In the genomic region with DNA sequence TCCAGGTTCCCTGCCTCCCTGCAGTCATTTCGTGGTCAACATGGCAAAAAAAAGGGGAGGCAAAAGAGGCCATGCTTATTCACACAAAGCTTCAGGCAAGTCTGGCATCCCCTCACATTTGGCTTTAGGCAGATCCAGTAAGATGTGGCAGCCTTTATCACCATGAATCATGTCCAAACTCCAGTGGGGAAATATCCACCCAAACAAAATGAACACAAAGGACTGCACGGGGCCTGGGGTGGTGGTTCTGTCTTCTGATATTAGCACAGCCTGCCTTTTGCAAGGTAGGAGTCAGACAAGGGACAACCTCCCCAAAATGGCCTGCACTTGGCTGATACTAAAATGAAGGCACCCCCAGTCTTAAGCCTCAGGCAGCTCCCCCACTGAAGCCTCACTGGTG, we compare ENCODE assay signal across 17 cellular contexts.
DNase-seq lines count a peak whose midpoint lies in the region; TF ChIP-seq lines count a peak whose summit lies in the region.
"Had no signal": no experiment of that assay in that cellular context is flagged by ENCODE, and none has a peak within 500 bp of the region (broad histone marks: within the 10 kb centered on the region; RNA-seq: fewer than 3 reads in every experiment).

No MANE protein-coding gene starts in this region.

- no peak overlapping the region for H3K4me3 Mint-ChIP-seq in type B pancreatic cell
- H3K4me3 Mint-ChIP-seq: CD4-positive, CD25-positive, alpha-beta regulatory T cell; CD8-positive, alpha-beta memory T cell; H9 had no signal

- DNase-seq in ecto neural progenitor cell (ENCODE audit: low spot score) (peak; percentile 21), mucosa of gallbladder (ENCODE audit: low spot score) (peak; percentile 3), type B pancreatic cell (ENCODE audit: extremely low spot score, unreplicated experiment) (peak; percentile 39), GM19238 (ENCODE audit: insufficient read length, low spot score) (no peak), NCI-H2081 treated with DMSO at 0.1 percent for 48 hours (lab: John Stamatoyannopoulos, UW) (no peak), kidney glomerular epithelial cell (lab: John Stamatoyannopoulos, UW) (no peak)
- DNase-seq: ACHN; BE2C; C1 segment of cervical spinal cord; CD4-positive, CD25-positive, alpha-beta regulatory T cell; CD8-positive, alpha-beta memory T cell; COR-L47; DMS 273 treated with DMSO at 0.1 percent for 48 hours; DMS53; DND-41; EL; H9 had no signal

- H3K27me3 Mint-ChIP-seq in type B pancreatic cell, result no peaks in the 10 kb centered on the region
- H3K27me3 Mint-ChIP-seq: CD4-positive, CD25-positive, alpha-beta regulatory T cell had no signal

- H3K27ac Mint-ChIP-seq in type B pancreatic cell, result no peak overlapping the region
- H3K27ac Mint-ChIP-seq: CD4-positive, CD25-positive, alpha-beta regulatory T cell; CD8-positive, alpha-beta memory T cell; H9 had no signal

- TF ChIP-seq CTCF in type B pancreatic cell (conservative IDR thresholded peaks at IDR 0.05), result no peak

- H3K36me3 Mint-ChIP-seq in type B pancreatic cell, result no peaks in the 10 kb centered on the region
- H3K36me3 Mint-ChIP-seq: CD4-positive, CD25-positive, alpha-beta regulatory T cell; CD8-positive, alpha-beta memory T cell had no signal

- H3K4me1 Mint-ChIP-seq in type B pancreatic cell (ENCODE audit: unreplicated experiment), result peaks cover 4% of the 10 kb centered on the region
- H3K4me1 Mint-ChIP-seq: CD4-positive, CD25-positive, alpha-beta regulatory T cell; CD8-positive, alpha-beta memory T cell had no signal

- no peaks in the 10 kb centered on the region for H3K9me3 Mint-ChIP-seq in type B pancreatic cell

Comparison
In these comparisons a context has a peak if more than half of its experiments do, and no peak if none do; other contexts are left out.
1. DNase-seq: peak in ecto neural progenitor cell (single experiment), mucosa of gallbladder (single experiment) and type B pancreatic cell (single experiment); none in GM19238 (single experiment), NCI-H2081 treated with DMSO at 0.1 percent for 48 hours (single experiment) and kidney glomerular epithelial cell (single experiment).